21 cellular contexts compared by ENCODE assay signal in the genomic region with DNA sequence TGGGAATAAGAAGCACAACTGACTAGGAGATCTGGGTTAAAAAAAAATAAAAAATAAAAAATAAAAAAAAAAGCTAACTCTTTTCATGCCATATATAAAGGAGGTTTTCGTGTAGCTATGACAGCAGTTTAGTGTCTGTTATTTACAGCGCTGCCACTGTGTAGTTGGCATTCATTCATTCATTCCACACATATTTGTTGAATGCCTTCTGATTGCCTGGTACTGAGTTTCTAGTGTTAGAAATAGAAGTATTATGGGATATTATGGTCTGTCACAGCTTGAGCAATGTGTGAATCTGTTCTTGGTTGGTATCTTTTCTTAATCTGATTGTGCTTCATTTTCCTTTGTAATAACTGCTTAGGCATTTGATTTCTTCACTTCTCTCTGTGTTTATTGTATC.
DNase-seq lines count a peak whose midpoint lies in the region; FAIRE-seq and TF ChIP-seq lines count a peak whose summit lies in the region.
"Had no signal": no experiment of that assay in that cellular context is flagged by ENCODE, and none has a peak within 500 bp of the region (broad histone marks: within the 10 kb centered on the region; RNA-seq: fewer than 3 reads in every experiment).

No MANE protein-coding gene starts in this region.

- DNase-seq in AG08396 (ENCODE audit: low spot score) (peak; percentile 1), MG63 (peak; percentile 3), mesenchymal stem cell (no peak), endodermal cell (no peak), ascending aorta (ENCODE audit: low spot score in 2 of 2) (no peak), NCI-H2196 treated with DMSO at 0.1 percent for 48 hours (lab: John Stamatoyannopoulos, UW; ENCODE audit: unreplicated experiment) (no peak)
- DNase-seq in stimulated activated CD4-positive, alpha-beta T cell treated with anti-CD3 and anti-CD28 coated beads, Interleukin-2, amount 100 ng/mL, for 48 hours, result no peak
- DNase-seq: activated CD4-positive, alpha-beta T cell treated with anti-CD3 and anti-CD28 coated beads, Interleukin-2, amount 10 ng/mL, durations not matched to agents 7 days and 5 days; activated naive CD4-positive, alpha-beta T cell treated with anti-CD3 and anti-CD28 coated beads for 36 hours; activated T-cell treated with anti-CD3 and anti-CD28 coated beads for 4 hours; Caco-2; Karpas-422; naive thymus-derived CD8-positive, alpha-beta T cell; NCI-H1436 treated with DMSO at 0.1 percent for 48 hours; uterus had no signal

- no peaks in the 10 kb centered on the region for H3K9me3 Mint-ChIP-seq in endodermal cell
- H3K9me3 Mint-ChIP-seq: activated CD4-positive, alpha-beta T cell treated with anti-CD3 and anti-CD28 coated beads, Interleukin-2, amount 10 ng/mL, durations not matched to agents 7 days and 5 days; activated naive CD4-positive, alpha-beta T cell treated with anti-CD3 and anti-CD28 coated beads for 36 hours; GM23338; naive thymus-derived CD8-positive, alpha-beta T cell; stimulated activated naive CD8-positive, alpha-beta T cell treated with anti-CD3 and anti-CD28 coated beads, Interleukin-15, Interleukin-2, amounts not matched to agents 100 ng/mL and 50 ng/mL, for 24 hours had no signal

- no peak overlapping the region for H2BK5ac ChIP-seq in mesenchymal stem cell (ENCODE audit: low read depth, low read length, poor library complexity, severe bottlenecking)

- no peaks in the 10 kb centered on the region for H3K9me3 ChIP-seq in MG63
- no peaks in the 10 kb centered on the region for H3K9me3 ChIP-seq in mesenchymal stem cell (ENCODE audit: control insufficient read depth, low read length)
- H3K9me3 ChIP-seq in endodermal cell (ENCODE audit: control insufficient read depth, low read length), result no peaks in the 10 kb centered on the region
- H3K9me3 ChIP-seq in ascending aorta, result no peaks in the 10 kb centered on the region
- H3K9me3 ChIP-seq: Caco-2, prostate gland, uterus had no signal

- peak; percentile 46 for FAIRE-seq in endometrium (lab: Jason Lieb, UNC)
- FAIRE-seq: bronchial epithelial cell, GM12878 had no signal

- H3K36me3 Mint-ChIP-seq in endodermal cell (ENCODE audit: low read depth), result no peaks in the 10 kb centered on the region

- H3K27me3 Mint-ChIP-seq in endodermal cell (ENCODE audit: insufficient read depth), result no peaks in the 10 kb centered on the region
- H3K27me3 Mint-ChIP-seq: activated CD4-positive, alpha-beta T cell treated with anti-CD3 and anti-CD28 coated beads, Interleukin-2, amount 10 ng/mL, durations not matched to agents 7 days and 5 days; naive thymus-derived CD8-positive, alpha-beta T cell; stimulated activated naive CD8-positive, alpha-beta T cell treated with anti-CD3 and anti-CD28 coated beads, Interleukin-15, Interleukin-2, amounts not matched to agents 100 ng/mL and 50 ng/mL, for 24 hours had no signal

- no peak overlapping the region for H3K4ac ChIP-seq in mesenchymal stem cell (ENCODE audit: low read depth in 1 of 2, low read length in 2 of 2)

- H3K27ac ChIP-seq in mesenchymal stem cell (ENCODE audit: low read length, poor library complexity, severe bottlenecking) (peak overlapping the region; percentile 53), endodermal cell (ENCODE audit: low read depth, low read length) (no peak overlapping the region), ascending aorta (no peak overlapping the region)
- H3K27ac ChIP-seq: prostate gland, uterus had no signal

- no peak overlapping the region for H3K27ac Mint-ChIP-seq in endodermal cell
- H3K27ac Mint-ChIP-seq: activated CD4-positive, alpha-beta T cell treated with anti-CD3 and anti-CD28 coated beads, Interleukin-2, amount 10 ng/mL, durations not matched to agents 7 days and 5 days; activated naive CD4-positive, alpha-beta T cell treated with anti-CD3 and anti-CD28 coated beads for 36 hours; GM23338; naive thymus-derived CD8-positive, alpha-beta T cell; stimulated activated naive CD8-positive, alpha-beta T cell treated with anti-CD3 and anti-CD28 coated beads, Interleukin-15, Interleukin-2, amounts not matched to agents 100 ng/mL and 50 ng/mL, for 24 hours had no signal

- no peak overlapping the region for H3K4me2 ChIP-seq in mesenchymal stem cell (ENCODE audit: low read length, poor library complexity, severe bottlenecking)
- H3K4me2 ChIP-seq: GM23338 had no signal

- H3K18ac ChIP-seq in mesenchymal stem cell (ENCODE audit: low read depth in 1 of 2, low read length in 2 of 2), result no peak overlapping the region

- no peak overlapping the region for H3K23ac ChIP-seq in mesenchymal stem cell (ENCODE audit: low read length in 2 of 2)

- no peaks in the 10 kb centered on the region for H3K4me1 ChIP-seq in mesenchymal stem cell (ENCODE audit: control insufficient read depth, insufficient read depth, low read depth, low read length)
- H3K4me1 ChIP-seq in endodermal cell (ENCODE audit: control insufficient read depth, insufficient read depth, low read length), result no peaks in the 10 kb centered on the region
- H3K4me1 ChIP-seq in ascending aorta, result no peaks in the 10 kb centered on the region
- H3K4me1 ChIP-seq: Caco-2, prostate gland, uterus had no signal

- no peak overlapping the region for H2BK15ac ChIP-seq in mesenchymal stem cell (ENCODE audit: low read depth, poor library complexity, severe bottlenecking)

- no peak overlapping the region for H3K4me3 ChIP-seq in MG63
- no peak overlapping the region for H3K4me3 ChIP-seq in mesenchymal stem cell (ENCODE audit: insufficient read depth in 1 of 2, low read depth in 1 of 2, low read length in 2 of 2)
- no peak overlapping the region for H3K4me3 ChIP-seq in endodermal cell (ENCODE audit: low read length)
- H3K4me3 ChIP-seq in ascending aorta, result no peak overlapping the region
- H3K4me3 ChIP-seq: GM12878, GM23338, prostate gland, uterus had no signal

- no peaks in the 10 kb centered on the region for H3K79me1 ChIP-seq in mesenchymal stem cell (replicated peaks; ENCODE audit: low read length, poor library complexity, severe bottlenecking)

- H4K91ac ChIP-seq in mesenchymal stem cell (ENCODE audit: low read length), result no peak overlapping the region

- no peak overlapping the region for H2BK12ac ChIP-seq in mesenchymal stem cell (ENCODE audit: low read length in 2 of 2)

- H3K4me3 Mint-ChIP-seq in endodermal cell, result no peak overlapping the region
- H3K4me3 Mint-ChIP-seq: activated CD4-positive, alpha-beta T cell treated with anti-CD3 and anti-CD28 coated beads, Interleukin-2, amount 10 ng/mL, durations not matched to agents 7 days and 5 days; activated naive CD4-positive, alpha-beta T cell treated with anti-CD3 and anti-CD28 coated beads for 36 hours; GM23338; naive thymus-derived CD8-positive, alpha-beta T cell; stimulated activated naive CD8-positive, alpha-beta T cell treated with anti-CD3 and anti-CD28 coated beads, Interleukin-15, Interleukin-2, amounts not matched to agents 100 ng/mL and 50 ng/mL, for 24 hours had no signal

- no peak for TF ChIP-seq CTCF in endodermal cell (conservative IDR thresholded peaks at IDR 0.05)
- TF ChIP-seq CTCF in ascending aorta (IDR thresholded peaks at IDR 0.05), result no peak

- H4K8ac ChIP-seq in mesenchymal stem cell (ENCODE audit: low read length), result no peak overlapping the region

- no peak overlapping the region for H3K14ac ChIP-seq in mesenchymal stem cell (ENCODE audit: low read length in 2 of 2)

- no peak overlapping the region for H2AFZ ChIP-seq in mesenchymal stem cell (ENCODE audit: low read depth, low read length)
- H2AFZ ChIP-seq: GM23338 had no signal

- WGBS in mesenchymal stem cell, result no CpG with 5 or more reads among the region's 2 CpGs
- 96 to 100% methylated on average over 1 to 2 of the region's 2 CpGs for WGBS in endodermal cell (ENCODE audit: insufficient coverage in 1 of 2, insufficient read length in 1 of 2), 2 experiments

- no peaks in the 10 kb centered on the region for H3K36me3 ChIP-seq in MG63
- H3K36me3 ChIP-seq in mesenchymal stem cell (ENCODE audit: control insufficient read depth in 1 of 2, insufficient read depth in 2 of 2, low read depth in 1 of 2, low read length in 2 of 2), result peaks cover 0 to 5% of the 10 kb centered on the region in 2 experiments
- H3K36me3 ChIP-seq in endodermal cell (ENCODE audit: control insufficient read depth, insufficient read depth, low read length), result peaks cover 4% of the 10 kb centered on the region
- peaks cover 0 to 7% of the 10 kb centered on the region in 2 donors for H3K36me3 ChIP-seq in ascending aorta
- H3K36me3 ChIP-seq: prostate gland, uterus had no signal

- H3K4me1 Mint-ChIP-seq in endodermal cell, result peaks cover 3% of the 10 kb centered on the region
- H3K4me1 Mint-ChIP-seq: activated CD4-positive, alpha-beta T cell treated with anti-CD3 and anti-CD28 coated beads, Interleukin-2, amount 10 ng/mL, durations not matched to agents 7 days and 5 days; GM23338; naive thymus-derived CD8-positive, alpha-beta T cell had no signal

- intact Hi-C loops in ascending aorta (cut with DNase I), result no loop called here

- H2AK5ac ChIP-seq in mesenchymal stem cell (ENCODE audit: low read length, severe bottlenecking), result no peak overlapping the region

- no peak overlapping the region for H3K9ac ChIP-seq in mesenchymal stem cell (ENCODE audit: low read length)
- no peak overlapping the region for H3K9ac ChIP-seq in endodermal cell (ENCODE audit: extremely low read depth, low read length, poor library complexity, severe bottlenecking)

- no peak overlapping the region for H2BK120ac ChIP-seq in mesenchymal stem cell (ENCODE audit: low read depth, low read length)

- H3K27me3 ChIP-seq in MG63 (no peaks in the 10 kb centered on the region), mesenchymal stem cell (ENCODE audit: control insufficient read depth in 1 of 2, insufficient read depth in 1 of 2, low read length in 2 of 2) (no peaks in the 10 kb centered on the region), endodermal cell (ENCODE audit: control insufficient read depth, insufficient read depth, low read length, poor library complexity, severe bottlenecking) (no peaks in the 10 kb centered on the region), ascending aorta (no peaks in the 10 kb centered on the region)
- H3K27me3 ChIP-seq: uterus had no signal

Comparison
In these comparisons a context has a peak if more than half of its experiments do, and no peak if none do; other contexts are left out.
1. DNase-seq: peak in AG08396 (single experiment) and MG63 (single experiment); none in mesenchymal stem cell (single experiment), stimulated activated CD4-positive, alpha-beta T cell treated with anti-CD3 and anti-CD28 coated beads, Interleukin-2, amount 100 ng/mL, for 48 hours (0 of 2), endodermal cell (single experiment), ascending aorta (0 of 2) and NCI-H2196 treated with DMSO at 0.1 percent for 48 hours (single experiment).